28 cellular contexts compared by ENCODE assay signal in the genomic region with DNA sequence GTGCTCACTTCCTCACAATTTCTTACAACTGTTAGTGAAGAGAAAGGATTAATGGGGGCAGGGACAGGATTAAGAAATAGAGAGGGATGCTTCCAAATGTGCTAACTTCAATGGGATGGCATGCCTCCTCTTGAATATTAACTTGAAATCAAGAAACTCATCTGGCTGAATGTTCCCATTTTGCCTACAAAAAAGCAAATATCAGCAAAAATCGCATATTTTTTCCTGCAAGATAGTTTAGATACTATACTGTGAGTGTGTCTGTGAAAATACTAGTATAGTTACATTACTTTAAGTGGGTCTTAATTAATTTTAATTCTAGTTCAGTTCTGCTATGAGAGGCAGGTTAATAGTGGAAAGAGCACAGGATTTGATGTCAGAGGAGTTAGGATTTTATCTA. TPM values are rescaled to one million over a fixed set of nuclear protein-coding genes. Genes with fewer than 3 reads are reported as not detected.
A peak's percentile ranks its signal among the peaks of the same experiment; 100 is the strongest.
DNase-seq lines count a peak whose midpoint lies in the region; ATAC-seq and TF ChIP-seq lines count a peak whose summit lies in the region.
"Had no signal": no experiment of that assay in that cellular context is flagged by ENCODE, and none has a peak within 500 bp of the region (broad histone marks: within the 10 kb centered on the region; RNA-seq: fewer than 3 reads in every experiment).

No MANE protein-coding gene starts in this region.

- POLR2A ChIA-PET in WTC11 (lab: Charles Lee), result no interaction called here

- no peak for TF ChIP-seq POLR2A in esophagus muscularis mucosa (IDR thresholded peaks at IDR 0.05; ENCODE audit: low read depth)

- WGBS in esophagus muscularis mucosa, result 96% methylated on average over 1 of the region's 1 CpG
- 93 to 100% (median 97%) methylated on average over 1 of the region's 1 CpG for WGBS in psoas muscle, 3 donors

- H3K79me2 ChIP-seq in DND-41 (ENCODE audit: insufficient read depth, low read length) (peaks cover 100% of the 10 kb centered on the region), KMS-11 (ENCODE audit: insufficient read depth, low read depth) (peaks cover 97% of the 10 kb centered on the region)

- H3K4me1 Mint-ChIP-seq in WTC11 (peaks cover 33% of the 10 kb centered on the region), osteocyte (ENCODE audit: unreplicated experiment) (peaks cover 11% of the 10 kb centered on the region)

- H3K9ac ChIP-seq in DND-41 (ENCODE audit: low read depth, low read length) (no peak overlapping the region), KMS-11 (no peak overlapping the region; the same call in 1 of the 2 replicates)

- H3K4me1 ChIP-seq in DND-41 (ENCODE audit: insufficient read depth, low read length) (peaks cover 53% of the 10 kb centered on the region), KMS-11 (ENCODE audit: low read depth, poor library complexity, severe bottlenecking) (peaks cover 71% of the 10 kb centered on the region), esophagus muscularis mucosa (peaks cover 4 to 18% (median 15%) of the 10 kb centered on the region in 4 donors), psoas muscle (peaks cover 8% of the 10 kb centered on the region)

- no peak overlapping the region; the same call in 1 of the 2 replicates for H3K27ac ChIP-seq in DND-41 (ENCODE audit: low read length)
- H3K27ac ChIP-seq in KMS-11, result no peak overlapping the region
- no peak overlapping the region for H3K27ac ChIP-seq in esophagus muscularis mucosa (replicated peaks in 1 of 4)
- H3K27ac ChIP-seq in psoas muscle, result no peak overlapping the region
- H3K27ac ChIP-seq: foreskin keratinocyte, HL-60, VCaP had no signal

- peak overlapping the region; percentile 3; the same call in 1 of the 2 replicates for H3K4me3 Mint-ChIP-seq in WTC11
- H3K4me3 Mint-ChIP-seq in osteocyte (ENCODE audit: unreplicated experiment), result no peak overlapping the region
- H3K4me3 Mint-ChIP-seq: CD4-positive, alpha-beta T cell; stimulated activated naive B cell treated with anti-CD40 and anti-IgM and Interleukin-4, amounts not matched to agents 10 μg/mL and 1 μg/mL and 100 μg/mL, for 72 hours had no signal

- H3K4me3 ChIP-seq in DND-41 (ENCODE audit: low read depth in 1 of 2, low read length in 2 of 2) (no peak overlapping the region), KMS-11 (IDR thresholded peaks at IDR 0.05; ENCODE audit: insufficient read depth, low read depth, low read length) (no peak overlapping the region), esophagus muscularis mucosa (no peak overlapping the region), psoas muscle (no peak overlapping the region)

- no peak for TF ChIP-seq EP300 in esophagus muscularis mucosa (IDR thresholded peaks at IDR 0.05)

- peaks cover 58% of the 10 kb centered on the region for H3K36me3 Mint-ChIP-seq in WTC11
- H3K36me3 Mint-ChIP-seq in osteocyte (ENCODE audit: unreplicated experiment), result peaks cover 14% of the 10 kb centered on the region

- H3K27me3 Mint-ChIP-seq in WTC11 (ENCODE audit: low read depth) (no peaks in the 10 kb centered on the region; the same call in 1 of the 2 replicates), osteocyte (ENCODE audit: unreplicated experiment) (no peaks in the 10 kb centered on the region)
- H3K27me3 Mint-ChIP-seq: CD4-positive, alpha-beta T cell; progenitor cell of endocrine pancreas; stimulated activated naive B cell treated with anti-CD40 and anti-IgM and Interleukin-4, amounts not matched to agents 10 μg/mL and 1 μg/mL and 100 μg/mL, for 72 hours had no signal

- H3K27ac Mint-ChIP-seq in WTC11, result peak overlapping the region; percentile 71; the same call in 1 of the 2 replicates
- H3K27ac Mint-ChIP-seq in osteocyte (ENCODE audit: unreplicated experiment), result no peak overlapping the region
- H3K27ac Mint-ChIP-seq: CD4-positive, alpha-beta T cell; progenitor cell of endocrine pancreas; stimulated activated naive B cell treated with anti-CD40 and anti-IgM and Interleukin-4, amounts not matched to agents 10 μg/mL and 1 μg/mL and 100 μg/mL, for 72 hours had no signal

- no peak for ATAC-seq in DND-41 (ENCODE audit: insufficient read depth, low read depth)
- ATAC-seq in WTC11, result no peak
- ATAC-seq in psoas muscle, result no peak
- ATAC-seq: esophagus mucosa; foreskin keratinocyte; Right ventricle myocardium inferior; stimulated activated naive B cell treated with anti-CD40 and anti-IgM and Interleukin-4, amounts not matched to agents 10 μg/mL and 1 μg/mL and 100 μg/mL, for 72 hours had no signal

- H3K36me3 ChIP-seq in DND-41 (ENCODE audit: insufficient read depth, low read length), result peaks cover 71% of the 10 kb centered on the region
- H3K36me3 ChIP-seq in KMS-11 (ENCODE audit: insufficient read depth), result peaks cover 29% of the 10 kb centered on the region; the same call in 1 of the 2 replicates
- peaks cover 0 to 27% (median 9%) of the 10 kb centered on the region in 4 donors for H3K36me3 ChIP-seq in esophagus muscularis mucosa
- H3K36me3 ChIP-seq in psoas muscle (ENCODE audit: insufficient read depth in 1 of 2, low read depth in 1 of 2), result peaks cover 3 to 39% of the 10 kb centered on the region in 2 donors

- H3K27me3 ChIP-seq in DND-41 (ENCODE audit: insufficient read depth, low read length, poor library complexity) (no peaks in the 10 kb centered on the region), KMS-11 (ENCODE audit: insufficient read depth, low read depth) (no peaks in the 10 kb centered on the region), esophagus muscularis mucosa (no peaks in the 10 kb centered on the region), psoas muscle (ENCODE audit: insufficient read depth in 3 of 3, low read length in 2 of 3) (no peaks in the 10 kb centered on the region)
- H3K27me3 ChIP-seq: foreskin keratinocyte had no signal

- H2AFZ ChIP-seq in DND-41 (ENCODE audit: low read depth, low read length), result no peak overlapping the region
- no peak overlapping the region for H2AFZ ChIP-seq in KMS-11 (ENCODE audit: low read depth)

- TF ChIP-seq CTCF in DND-41 (IDR thresholded peaks at IDR 0.05; ENCODE audit: borderline replicate concordance, extremely low read depth, low read length, poor library complexity, severe bottlenecking) (no peak), KMS-11 (conservative IDR thresholded peaks at IDR 0.05; ENCODE audit: low read depth, low read length) (no peak), WTC11 (IDR thresholded peaks at IDR 0.05) (no peak), esophagus muscularis mucosa (IDR thresholded peaks at IDR 0.05) (no peak), psoas muscle (IDR thresholded peaks at IDR 0.05) (no peak), osteocyte (IDR thresholded peaks at IDR 0.05) (no peak)

- H3K4me2 ChIP-seq in DND-41 (ENCODE audit: insufficient read depth, low read length) (peak overlapping the region; percentile 79; the same call in 1 of the 2 replicates), KMS-11 (peak overlapping the region; percentile 7; the same call in 1 of the 2 replicates)

- H3K9me3 Mint-ChIP-seq in WTC11, result no peaks in the 10 kb centered on the region
- H3K9me3 Mint-ChIP-seq in osteocyte (ENCODE audit: unreplicated experiment), result no peaks in the 10 kb centered on the region
- H3K9me3 Mint-ChIP-seq: CD4-positive, alpha-beta T cell; stimulated activated naive B cell treated with anti-CD40 and anti-IgM and Interleukin-4, amounts not matched to agents 10 μg/mL and 1 μg/mL and 100 μg/mL, for 72 hours had no signal

- DNase-seq in DND-41, result no peak
- DNase-seq in WTC11 (ENCODE audit: low spot score), result no peak
- peak; percentile 14 for DNase-seq in globus pallidus (ENCODE audit: low spot score)
- no peak for DNase-seq in esophagus muscularis mucosa (ENCODE audit: extremely low spot score)
- DNase-seq in psoas muscle, result no peak
- DNase-seq in osteocyte (ENCODE audit: extremely low spot score, unreplicated experiment), result no peak
- DNase-seq: activated CD4-positive, alpha-beta T cell treated with anti-CD3 and anti-CD28 coated beads, Interleukin-2, amount 50 U/mL, for 1 hour; activated naive CD4-positive, alpha-beta T cell treated with anti-CD3 and anti-CD28 coated beads, Interleukin-2, amount 50 U/mL, for 16 hours; aorta; caudate nucleus; CD4-positive, alpha-beta T cell; EL; foreskin keratinocyte; left colon; mammary epithelial cell; NCI-H1105 treated with DMSO at 0.1 percent for 48 hours; NCI-H2081 treated with DMSO at 0.1 percent for 48 hours; NCI-H345; NCI-H748 treated with DMSO at 0.1 percent for 48 hours; OCI-M1; stimulated activated CD4-positive, alpha-beta T cell treated with anti-CD3 and anti-CD28 coated beads, Interleukin-15, amount 100 ng/mL, for 24 hours; stimulated activated naive B cell treated with anti-CD40 and anti-IgM and Interleukin-4, amounts not matched to agents 10 μg/mL and 1 μg/mL and 100 μg/mL, for 72 hours had no signal

- intact Hi-C loops in esophagus muscularis mucosa (cut with DNase I) (no loop called here), psoas muscle (cut with DNase I) (no loop called here)

- H4K20me1 ChIP-seq in DND-41 (ENCODE audit: insufficient read depth, low read length) (peaks cover 79% of the 10 kb centered on the region), KMS-11 (ENCODE audit: insufficient read depth) (peaks cover 36% of the 10 kb centered on the region)

- CTCF ChIA-PET in WTC11 (lab: Charles Lee), result no interaction called here

- H3K9me3 ChIP-seq in DND-41 (ENCODE audit: insufficient read depth, low read length, severe bottlenecking) (no peaks in the 10 kb centered on the region), esophagus muscularis mucosa (no peaks in the 10 kb centered on the region), psoas muscle (no peaks in the 10 kb centered on the region)

TF ChIP-seq in WTC11, 78 proteins besides CTCF, POLR2A, EP300 and RAD21 (continues in another document):
- no peak for TF ChIP-seq NFYB (CRISPR knock-in tag; conservative IDR thresholded peaks at IDR 0.05; ENCODE audit: low read depth)

RNA-seq across cellular contexts. Expression of a gene that starts 4.9 kb away (rescaled TPM):
- 412 to 435 TPM (median 421 TPM) in 3 replicates for total RNA-seq in WTC11 (2021)
- total RNA-seq in esophagus muscularis mucosa, result 10 to 100 TPM; 13.3 to 19.5 (median 17.9) TPM
- 10 to 100 TPM; 26.9 to 59.6 (median 36.5) TPM for total RNA-seq in psoas muscle
- 10 to 100 TPM; 33.9 to 66.9 (median 34.2) TPM for polyA plus RNA-seq in psoas muscle
- total RNA-seq in osteocyte, result 62.9 and 65.3 TPM in 2 replicates

RNA-seq across cellular contexts. Expression of a gene that starts 5.6 kb away (rescaled TPM):
- total RNA-seq in WTC11 (2021) (83.4 to 91.0 TPM (median 89.0 TPM) in 3 replicates), esophagus muscularis mucosa (1 to 10 TPM; 1.7 to 5.1 (median 3.0) TPM), psoas muscle (1 to 10 TPM; 5.0 to 8.1 (median 6.6) TPM), osteocyte (12.6 and 14.0 TPM in 2 replicates)
- 1 to 10 TPM; 1.8 to 8.1 (median 3.7) TPM for polyA plus RNA-seq in psoas muscle

RNA-seq across cellular contexts. Expression of a gene that starts 26.4 kb away (rescaled TPM):
- total RNA-seq in WTC11 (2021) (113 to 138 TPM (median 116 TPM) in 3 replicates), esophagus muscularis mucosa (10 to 100 TPM; 37.0 to 51.9 (median 45.8) TPM), psoas muscle (10 to 100 TPM; 38.4 to 68.0 (median 59.9) TPM), osteocyte (116 and 124 TPM in 2 replicates)
- polyA plus RNA-seq in psoas muscle, result 10 to 100 TPM; 32.7 to 47.2 (median 40.3) TPM

RNA-seq across cellular contexts. Expression of a gene that starts 53.7 kb away (rescaled TPM):
- 12.6 to 15.6 TPM (median 14.6 TPM) in 3 replicates for total RNA-seq in WTC11 (2021)
- 1 to 10 TPM; 5.2 to 9.3 (median 6.3) TPM for total RNA-seq in esophagus muscularis mucosa
- total RNA-seq in psoas muscle, result 1 to 10 TPM; 4.5 to 6.9 (median 5.9) TPM
- 1 to 10 TPM; 2.1 to 6.8 (median 3.5) TPM for polyA plus RNA-seq in psoas muscle
- total RNA-seq in osteocyte, result 8.6 and 10.3 TPM in 2 replicates
